28 cellular contexts compared by ENCODE assay signal in the genomic region with DNA sequence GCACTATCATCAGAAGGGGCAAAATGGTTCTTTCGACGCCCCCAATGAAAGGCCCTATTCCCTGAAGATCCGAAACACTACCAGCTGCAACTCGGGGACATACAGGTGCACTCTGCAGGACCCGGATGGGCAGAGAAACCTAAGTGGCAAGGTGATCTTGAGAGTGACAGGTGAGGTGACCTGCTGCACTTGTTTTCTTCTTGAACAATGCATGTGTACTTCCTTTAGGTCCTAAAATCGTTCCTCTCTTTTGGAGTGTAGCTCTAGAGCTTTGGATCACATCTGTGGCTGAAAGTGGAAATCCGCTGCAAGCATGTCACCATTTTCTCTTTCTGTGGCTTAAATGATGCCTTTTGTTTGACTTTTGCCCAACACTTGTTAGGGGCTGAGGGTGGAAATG.
"Had no signal": no experiment of that assay in that cellular context is flagged by ENCODE, and none has a peak within 500 bp of the region (broad histone marks: within the 10 kb centered on the region; RNA-seq: fewer than 3 reads in every experiment).

No MANE protein-coding gene starts in this region.

- H3K4me1 ChIP-seq: foreskin keratinocyte, psoas muscle had no signal

- H3K4me3 ChIP-seq: esophagus muscularis mucosa, gastroesophageal sphincter, heart left ventricle, left lung, ovary, psoas muscle, stomach, thyroid gland, vagina had no signal

- H3K9me3 ChIP-seq: esophagus muscularis mucosa, gastroesophageal sphincter, heart left ventricle, left lung, ovary, psoas muscle, stomach, thyroid gland, vagina had no signal

- H3K4me3 Mint-ChIP-seq: dendritic cell treated with granulocyte-macrophage colony-stimulating factor and Interleukin-4, amounts not matched to agents 40 ng/mL and 50 ng/mL, for 4 days; endodermal cell; natural killer cell had no signal

- H3K27ac ChIP-seq: esophagus muscularis mucosa, foreskin keratinocyte, gastroesophageal sphincter, heart left ventricle, left lung, ovary, psoas muscle, stomach, thyroid gland, vagina had no signal

- H3K9me3 Mint-ChIP-seq: dendritic cell treated with granulocyte-macrophage colony-stimulating factor and Interleukin-4, amounts not matched to agents 40 ng/mL and 50 ng/mL, for 4 days; endodermal cell; natural killer cell had no signal

- DNase-seq: effector CD8-positive, alpha-beta T cell; endodermal cell; foreskin keratinocyte; heart left ventricle; hippocampal formation; left cardiac atrium; left lung; mesendoderm; natural killer cell; occipital lobe; ovary; posterior cingulate gyrus; psoas muscle; right cardiac atrium; small intestine; stimulated activated CD4-positive, alpha-beta T cell treated with anti-CD3 and anti-CD28 coated beads, Interleukin-15, amount 100 ng/mL, for 24 hours; stimulated activated CD4-positive, alpha-beta T cell treated with anti-CD3 and anti-CD28 coated beads, Interleukin-2, amount 100 ng/mL, for 48 hours; stimulated activated naive CD4-positive, alpha-beta T cell treated with Interleukin-2 at 50 U/mL for 16 hours; stomach; thyroid gland; trophoblast cell had no signal

- H3K27me3 Mint-ChIP-seq: dendritic cell treated with granulocyte-macrophage colony-stimulating factor and Interleukin-4, amounts not matched to agents 40 ng/mL and 50 ng/mL, for 4 days had no signal

- H3K27ac Mint-ChIP-seq: dendritic cell treated with granulocyte-macrophage colony-stimulating factor and Interleukin-4, amounts not matched to agents 40 ng/mL and 50 ng/mL, for 4 days; endodermal cell had no signal

- H3K27me3 ChIP-seq: esophagus muscularis mucosa, foreskin keratinocyte, gastroesophageal sphincter, heart left ventricle, left lung, ovary, stomach, thyroid gland, vagina had no signal

- H3K36me3 ChIP-seq: ovary, thyroid gland had no signal

- FAIRE-seq: colon, endothelial cell of umbilical vein, islet of Langerhans, small intestine had no signal

- H3K36me3 Mint-ChIP-seq: natural killer cell had no signal

- ATAC-seq: gastroesophageal sphincter, heart left ventricle, left cardiac atrium, left lung, natural killer cell, psoas muscle, right cardiac atrium had no signal
